Comparison of ENCODE assay signal across 8 cellular contexts in genomic region chr7:103347507-103348267, GRCh38. TPM values are rescaled to one million over a fixed set of nuclear protein-coding genes. Genes with fewer than 3 reads are reported as not detected.
DNase-seq lines count a peak whose midpoint lies in the region; ATAC-seq and TF ChIP-seq lines count a peak whose summit lies in the region.

TSS of gene PSMC2 (plus strand) at chr7:103347643. CDS start at chr7:103347712, 69 bp downstream.

- H3K9me3 Mint-ChIP-seq in activated naive CD4-positive, alpha-beta T cell treated with anti-CD3 and anti-CD28 coated beads for 36 hours = no peaks in the 10 kb centered on the region

- H3K4me3 ChIP-seq in NB4 (ENCODE audit: low read depth, low read length) (peak within 1 kb of the TSS; percentile 77), gastroesophageal sphincter (peak within 1 kb of the TSS; percentile 77 to 100), neutrophil (ENCODE audit: low read depth in 1 of 2, low read length in 1 of 2) (peak within 1 kb of the TSS; percentile 70 to 94)

- peaks cover 31% of the 10 kb centered on the region for H3K36me3 Mint-ChIP-seq in activated naive CD4-positive, alpha-beta T cell treated with anti-CD3 and anti-CD28 coated beads for 36 hours (ENCODE audit: low read depth)

- H3K4me1 Mint-ChIP-seq in activated naive CD4-positive, alpha-beta T cell treated with anti-CD3 and anti-CD28 coated beads for 36 hours (ENCODE audit: low read depth) = peaks cover 52% of the 10 kb centered on the region

- H3K4me3 Mint-ChIP-seq in activated naive CD4-positive, alpha-beta T cell treated with anti-CD3 and anti-CD28 coated beads for 36 hours = peak within 1 kb of the TSS; percentile 94

- H3K4me1 ChIP-seq in gastroesophageal sphincter (peaks cover 9 to 69% (median 23%) of the 10 kb centered on the region in 3 donors), neutrophil (ENCODE audit: control insufficient read depth in 1 of 2, insufficient read depth in 1 of 2, low read depth in 1 of 2, low read length in 1 of 2) (peaks cover 44 to 47% of the 10 kb centered on the region in 2 experiments)

- DNase-seq in GM04504 (ENCODE audit: low read depth) (peak; percentile 82), NB4 (ENCODE audit: low read depth) (peak; percentile 96), SK-N-DZ (ENCODE audit: low spot score) (peak; percentile 93)
- DNase-seq in activated naive CD4-positive, alpha-beta T cell treated with anti-CD3 and anti-CD28 coated beads for 36 hours = peak; percentile 90

- peak within 1 kb of the TSS; percentile 98 for H3K27ac Mint-ChIP-seq in activated naive CD4-positive, alpha-beta T cell treated with anti-CD3 and anti-CD28 coated beads for 36 hours

- intact Hi-C loops in activated naive CD4-positive, alpha-beta T cell treated with anti-CD3 and anti-CD28 coated beads for 36 hours (cut with micrococcal nuclease) = loop anchor here (2.0 to 10.0 kb wide), 4 partner anchors 67 to 1665 kb away; partner anchors contain the start of gene ORAI2

- H3K27me3 Mint-ChIP-seq in activated naive CD4-positive, alpha-beta T cell treated with anti-CD3 and anti-CD28 coated beads for 36 hours (ENCODE audit: low read depth) = no peaks in the 10 kb centered on the region

- 0 to 1% methylated on average over 6 to 21 of the region's 25 CpGs for WGBS in gastroesophageal sphincter (ENCODE audit: low coverage in 1 of 2), 2 donors

- TF ChIP-seq CTCF in NB4 (IDR thresholded peaks at IDR 0.05; ENCODE audit: low read depth, low read length) (no peak), gastroesophageal sphincter (IDR thresholded peaks at IDR 0.05) (no peak), neutrophil (IDR thresholded peaks at IDR 0.05) (no peak), subcutaneous adipose tissue (IDR thresholded peaks at IDR 0.05; ENCODE audit: low read depth) (no peak)

- TF ChIP-seq EP300 in gastroesophageal sphincter (IDR thresholded peaks at IDR 0.05) = no peak

- H3K36me3 ChIP-seq in gastroesophageal sphincter = peaks cover 0 to 4% of the 10 kb centered on the region in 2 donors
- no peaks in the 10 kb centered on the region for H3K36me3 ChIP-seq in neutrophil

- H3K27ac ChIP-seq in gastroesophageal sphincter = peak within 1 kb of the TSS; percentile 90 to 100 (median 94)
- peak within 1 kb of the TSS; percentile 81 for H3K27ac ChIP-seq in neutrophil

- H3K27me3 ChIP-seq in gastroesophageal sphincter (no peaks in the 10 kb centered on the region), neutrophil (no peaks in the 10 kb centered on the region)

- peak; percentile 71 for ATAC-seq in HG02571 (IDR thresholded peaks at IDR 0.05; ENCODE audit: unreplicated experiment)
- ATAC-seq in gastroesophageal sphincter = peak; percentile 87

- H3K9me3 ChIP-seq in gastroesophageal sphincter (no peaks in the 10 kb centered on the region), neutrophil (no peaks in the 10 kb centered on the region)

- CTCF ChIA-PET in activated naive CD4-positive, alpha-beta T cell treated with anti-CD3 and anti-CD28 coated beads for 36 hours (lab: Charles Lee) = interaction anchor here (1.0 to 1.1 kb wide), 2 partner anchors 49 to 50 kb away, joined by 3 read pairs; partner anchors contain the start of gene PMPCB

- peak; percentile 79 for TF ChIP-seq POLR2A in NB4 (IDR thresholded peaks at IDR 0.05; ENCODE audit: extremely low read depth, insufficient read length)
- no peak for TF ChIP-seq POLR2A in gastroesophageal sphincter (IDR thresholded peaks at IDR 0.05)

RNA-seq across cellular contexts. Expression of gene PSMC2, which starts in this region (rescaled TPM):
- polyA plus RNA-seq in SK-N-DZ (2014; cell fraction: cytosol; rRNA removed) = 307 and 316 TPM in 2 replicates
- 204 and 245 TPM in 2 replicates for polyA plus RNA-seq in SK-N-DZ (2014; cell fraction: nucleus; rRNA removed)
- 100 to 1,000 TPM; 119 to 120 TPM for total RNA-seq in activated naive CD4-positive, alpha-beta T cell treated with anti-CD3 and anti-CD28 coated beads for 36 hours
- total RNA-seq in gastroesophageal sphincter = 100 to 1,000 TPM; 119 to 137 (median 128) TPM
- total RNA-seq in subcutaneous adipose tissue = 100 to 1,000 TPM in 2 of 4 donors, 10 to 100 TPM in 2; 60.8 to 116 (median 97.0) TPM

Comparison
In these comparisons a context has a peak if more than half of its experiments do, and no peak if none do; other contexts are left out.
1. Peak in every context shown above with its lines: DNase-seq, ATAC-seq, H3K4me3 ChIP-seq and H3K27ac ChIP-seq.